Comparison of ENCODE assay signal across 12 cellular contexts in the genomic region with DNA sequence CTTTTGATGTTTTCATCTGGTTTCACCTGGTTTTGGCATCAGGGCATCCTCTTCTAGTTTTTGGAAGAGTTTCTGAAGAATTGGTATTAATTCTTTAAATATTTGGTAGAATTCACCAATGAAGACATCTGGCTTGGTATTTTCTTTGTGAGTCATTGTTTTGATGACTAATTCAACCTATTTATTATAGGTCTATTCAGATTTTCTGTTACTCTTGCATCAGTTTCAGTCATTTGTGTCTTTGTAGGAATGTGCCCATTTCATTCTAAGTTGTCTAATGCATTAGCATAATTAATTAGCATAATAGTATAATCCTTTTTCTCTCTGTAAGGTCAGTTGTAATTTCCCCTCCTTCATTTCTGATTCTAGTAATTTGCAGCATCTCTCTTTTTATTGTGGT.
DNase-seq lines count a peak whose midpoint lies in the region; TF ChIP-seq lines count a peak whose summit lies in the region.
"Had no signal": no experiment of that assay in that cellular context is flagged by ENCODE, and none has a peak within 500 bp of the region (broad histone marks: within the 10 kb centered on the region; RNA-seq: fewer than 3 reads in every experiment).

No MANE protein-coding gene starts in this region.

- H3K36me3 ChIP-seq in KMS-11 (ENCODE audit: insufficient read depth) (no peaks in the 10 kb centered on the region), iPS-20b (ENCODE audit: insufficient read depth, low read depth, low read length) (no peaks in the 10 kb centered on the region)
- H3K36me3 ChIP-seq: HAP-1 had no signal

- H3K4me2 ChIP-seq in KMS-11, result peak overlapping the region; percentile 20; the same call in 1 of the 2 replicates

- H3K4me3 ChIP-seq in KMS-11 (IDR thresholded peaks at IDR 0.05; ENCODE audit: insufficient read depth, low read depth, low read length) (no peak overlapping the region), iPS-20b (ENCODE audit: low read length) (peak overlapping the region; percentile 25; the same call in 1 of the 2 replicates)
- H3K4me3 ChIP-seq: HAP-1 had no signal

- no peak overlapping the region for H3K27ac ChIP-seq in KMS-11
- peak overlapping the region; percentile 48 for H3K27ac ChIP-seq in iPS-20b (ENCODE audit: low read length)

- DNase-seq in DMS53 treated with DMSO at 0.1 percent for 48 hours (lab: John Stamatoyannopoulos, UW; ENCODE audit: unreplicated experiment) (peak; percentile 69), amniotic stem cell (lab: John Stamatoyannopoulos, UW) (peak; percentile 29), GM20000 (ENCODE audit: low spot score) (no peak), iPS-NIHi11 (ENCODE audit: low spot score) (no peak), erythroblast (lab: John Stamatoyannopoulos, UW) (no peak)
- DNase-seq in central memory CD4-positive, alpha-beta T cell, result no peak
- DNase-seq: cerebellar nuclear complex, DMS79 treated with DMSO at 0.1 percent for 48 hours, naive B cell had no signal

- H2AFZ ChIP-seq in KMS-11 (ENCODE audit: low read depth), result no peak overlapping the region

- H3K9ac ChIP-seq in KMS-11 (no peak overlapping the region), iPS-20b (ENCODE audit: low read depth, low read length) (peak overlapping the region; percentile 45; the same call in 1 of the 2 replicates)

- no peaks in the 10 kb centered on the region for H3K9me3 ChIP-seq in iPS-20b (ENCODE audit: insufficient read depth, low read depth, low read length)
- H3K9me3 ChIP-seq: HAP-1 had no signal

- TF ChIP-seq CTCF in KMS-11 (conservative IDR thresholded peaks at IDR 0.05; ENCODE audit: low read depth, low read length) (no peak), GM20000 (IDR thresholded peaks at IDR 0.05; ENCODE audit: extremely low read depth, missing control alignments) (no peak)

- peaks cover 60% of the 10 kb centered on the region for H3K4me1 ChIP-seq in KMS-11 (ENCODE audit: low read depth, poor library complexity, severe bottlenecking)
- H3K4me1 ChIP-seq in iPS-20b (ENCODE audit: insufficient read depth, low read length), result peaks cover 17% of the 10 kb centered on the region

- no peaks in the 10 kb centered on the region for H3K79me2 ChIP-seq in KMS-11 (ENCODE audit: insufficient read depth, low read depth)

- TF ChIP-seq POLR2A in erythroblast (IDR thresholded peaks at IDR 0.05; ENCODE audit: low read length), result no peak

- H3K27me3 ChIP-seq in KMS-11 (ENCODE audit: insufficient read depth, low read depth) (no peaks in the 10 kb centered on the region), iPS-20b (ENCODE audit: insufficient read depth, low read length) (no peaks in the 10 kb centered on the region)

- no peaks in the 10 kb centered on the region for H4K20me1 ChIP-seq in KMS-11 (ENCODE audit: insufficient read depth)

Comparison
In these comparisons a context has a peak if more than half of its experiments do, and no peak if none do; other contexts are left out.
1. DNase-seq: peak in DMS53 treated with DMSO at 0.1 percent for 48 hours (single experiment) and amniotic stem cell (single experiment); none in GM20000 (single experiment), iPS-NIHi11 (single experiment), central memory CD4-positive, alpha-beta T cell (single experiment) and erythroblast (0 of 2).